In genomic region chr18:41906528-41907256, GRCh38 we compare ENCODE assay signal across 1 cellular context.
A peak's percentile ranks its signal among the peaks of the same experiment; 100 is the strongest.
TF ChIP-seq lines count a peak whose summit lies in the region.

No MANE protein-coding gene starts in this region.

TF ChIP-seq in GM12878, 131 proteins besides CTCF, POLR2A, EP300 and RAD21 (continued from another document):
- TF ChIP-seq SMC3 (IDR thresholded peaks at IDR 0.05; ENCODE audit: borderline replicate concordance, low read length), result peak; percentile 62; the same call in 1 of the 2 replicates
